ENCODE assay signal across 11 cellular contexts in genomic region chr1:24438423-24438901, GRCh38. TPM values are rescaled to one million over a fixed set of nuclear protein-coding genes. Genes with fewer than 3 reads are reported as not detected.
A peak's percentile ranks its signal among the peaks of the same experiment; 100 is the strongest.
DNase-seq lines count a peak whose midpoint lies in the region; ATAC-seq and TF ChIP-seq lines count a peak whose summit lies in the region.
"Had no signal": no experiment of that assay in that cellular context is flagged by ENCODE, and none has a peak within 500 bp of the region (broad histone marks: within the 10 kb centered on the region; RNA-seq: fewer than 3 reads in every experiment).

No MANE protein-coding gene starts in this region.

- ATAC-seq in psoas muscle = peak in 3 of 4 donors; percentile 24 to 73 (median 56)
- ATAC-seq: activated CD4-positive, alpha-beta T cell treated with anti-CD3 and anti-CD28 coated beads for 36 hours had no signal

- H4K20me1 ChIP-seq in SK-N-SH (ENCODE audit: insufficient read depth) = no peaks in the 10 kb centered on the region

- no peak overlapping the region; a peak in 1 of 4 replicates for H3K27ac ChIP-seq in SK-N-SH (ENCODE audit: low read depth in 2 of 2, low read length in 1 of 2)
- no peak overlapping the region for H3K27ac ChIP-seq in psoas muscle
- H3K27ac ChIP-seq: parathyroid adenoma had no signal

- no peak overlapping the region for H3K4me3 ChIP-seq in SK-N-SH (ENCODE audit: low read depth in 2 of 2, low read length in 1 of 2)
- H3K4me3 ChIP-seq in fibroblast of villous mesenchyme (ENCODE audit: low read depth, low read length) = no peak overlapping the region
- no peak overlapping the region for H3K4me3 ChIP-seq in psoas muscle

- peaks cover 0 to 19% of the 10 kb centered on the region in 2 experiments; a peak in 1 of 4 replicates for H3K4me1 ChIP-seq in SK-N-SH (ENCODE audit: control insufficient read depth in 1 of 2, insufficient read depth in 2 of 2, low read depth in 1 of 2, low read length in 1 of 2)
- H3K4me1 ChIP-seq in psoas muscle = no peaks in the 10 kb centered on the region
- H3K4me1 ChIP-seq: parathyroid adenoma had no signal

- H3K36me3 Mint-ChIP-seq in type B pancreatic cell (peaks cover 3% of the 10 kb centered on the region), immature natural killer cell (peaks cover 4 to 27% (median 10%) of the 10 kb centered on the region in 3 donors)
- peaks cover 58% of the 10 kb centered on the region for H3K36me3 Mint-ChIP-seq in activated T-cell treated with anti-CD3 and anti-CD28 coated beads, Interleukin-2, amount 50 U/mL, for 24 hours (ENCODE audit: low read depth)

- H3K9me3 Mint-ChIP-seq in type B pancreatic cell (no peaks in the 10 kb centered on the region), immature natural killer cell (no peaks in the 10 kb centered on the region)
- H3K9me3 Mint-ChIP-seq in activated T-cell treated with anti-CD3 and anti-CD28 coated beads, Interleukin-2, amount 50 U/mL, for 24 hours = no peaks in the 10 kb centered on the region

- no peak for TF ChIP-seq CTCF in SK-N-SH (IDR thresholded peaks at IDR 0.05)
- TF ChIP-seq CTCF in fibroblast of villous mesenchyme (IDR thresholded peaks at IDR 0.05; ENCODE audit: insufficient read depth, low read depth, low read length) = no peak
- TF ChIP-seq CTCF in psoas muscle (IDR thresholded peaks at IDR 0.05) = no peak
- no peak for TF ChIP-seq CTCF in type B pancreatic cell (conservative IDR thresholded peaks at IDR 0.05)

- H3K9me2 ChIP-seq in SK-N-SH = 0 out of 2 replicates have a peak, but pooled peaks cover 3% of the 10 kb centered on the region

- no peak overlapping the region for H2AFZ ChIP-seq in SK-N-SH (ENCODE audit: low read depth)
- H2AFZ ChIP-seq: parathyroid adenoma had no signal

- H3K4me1 Mint-ChIP-seq in type B pancreatic cell (ENCODE audit: unreplicated experiment) = peaks cover 21% of the 10 kb centered on the region
- peaks cover 17% of the 10 kb centered on the region for H3K4me1 Mint-ChIP-seq in activated T-cell treated with anti-CD3 and anti-CD28 coated beads, Interleukin-2, amount 50 U/mL, for 24 hours (ENCODE audit: low read depth)
- peaks cover 0 to 2% of the 10 kb centered on the region in 2 donors for H3K4me1 Mint-ChIP-seq in immature natural killer cell

- intact Hi-C loops in psoas muscle (cut with DNase I) = no loop called here

- H3K27me3 ChIP-seq in SK-N-SH (ENCODE audit: insufficient read depth) (no peaks in the 10 kb centered on the region), psoas muscle (ENCODE audit: insufficient read depth in 3 of 3, low read length in 2 of 3) (no peaks in the 10 kb centered on the region)

- POLR2A ChIA-PET in SK-N-SH (lab: Yijun Ruan, JAX) = no interaction called here

- H3K27me3 Mint-ChIP-seq in type B pancreatic cell = no peaks in the 10 kb centered on the region
- no peaks in the 10 kb centered on the region for H3K27me3 Mint-ChIP-seq in activated T-cell treated with anti-CD3 and anti-CD28 coated beads, Interleukin-2, amount 50 U/mL, for 24 hours
- H3K27me3 Mint-ChIP-seq in immature natural killer cell (ENCODE audit: low read depth in 3 of 3) = no peaks in the 10 kb centered on the region
- H3K27me3 Mint-ChIP-seq: activated CD4-positive, alpha-beta T cell treated with anti-CD3 and anti-CD28 coated beads for 36 hours had no signal

- H3F3A ChIP-seq in SK-N-SH (replicated peaks; ENCODE audit: insufficient read depth) = no peaks in the 10 kb centered on the region

- peaks cover 3% of the 10 kb centered on the region in 2 experiments for H3K36me3 ChIP-seq in SK-N-SH (replicated peaks in 1 of 2; ENCODE audit: control insufficient read depth in 1 of 2, insufficient read depth in 2 of 2, low read length in 1 of 2)
- no peaks in the 10 kb centered on the region for H3K36me3 ChIP-seq in psoas muscle (ENCODE audit: insufficient read depth in 1 of 2, low read depth in 1 of 2)

- peak; percentile 39; the same call in 1 of the 2 replicates for TF ChIP-seq RAD21 in SK-N-SH (IDR thresholded peaks at IDR 0.05; ENCODE audit: low read length)

- no peaks in the 10 kb centered on the region for H3K79me2 ChIP-seq in SK-N-SH (ENCODE audit: insufficient read depth)
- H3K79me2 ChIP-seq: parathyroid adenoma had no signal

- CTCF ChIA-PET in SK-N-SH (lab: Yijun Ruan, JAX) = interaction anchor here (0.5 to 1.2 kb wide), 5 partner anchors 21 to 148 kb away, joined by 3 to 6 read pairs (median 4); partner anchors contain the start of gene NIPAL3

- 56% methylated on average over 7 of the region's 9 CpGs for WGBS in SK-N-SH (ENCODE audit: low lambda C conversion rate)
- 12 to 26% (median 22%) methylated on average over 9 of the region's 9 CpGs for WGBS in psoas muscle, 3 donors

- no peak overlapping the region for H3K4me3 Mint-ChIP-seq in type B pancreatic cell
- no peak overlapping the region for H3K4me3 Mint-ChIP-seq in activated T-cell treated with anti-CD3 and anti-CD28 coated beads, Interleukin-2, amount 50 U/mL, for 24 hours
- H3K4me3 Mint-ChIP-seq in immature natural killer cell = no peak overlapping the region
- H3K4me3 Mint-ChIP-seq: activated CD4-positive, alpha-beta T cell treated with anti-CD3 and anti-CD28 coated beads for 36 hours had no signal

- H3K4me2 ChIP-seq in SK-N-SH = no peak overlapping the region

- H3K27ac Mint-ChIP-seq in type B pancreatic cell (no peak overlapping the region), immature natural killer cell (no peak overlapping the region)
- H3K27ac Mint-ChIP-seq in activated T-cell treated with anti-CD3 and anti-CD28 coated beads, Interleukin-2, amount 50 U/mL, for 24 hours = no peak overlapping the region

- no peak for TF ChIP-seq EP300 in SK-N-SH (IDR thresholded peaks at IDR 0.05; ENCODE audit: borderline replicate concordance in 1 of 2, low read depth in 1 of 2, low read length in 1 of 2)

- DNase-seq in GM04503 (ENCODE audit: low read depth) (peak; percentile 57), SK-N-SH (peak; percentile 70), fibroblast of villous mesenchyme (ENCODE audit: low read depth) (peak; percentile 37), psoas muscle (peak; percentile 44 to 83), type B pancreatic cell (ENCODE audit: extremely low spot score, unreplicated experiment) (no peak), immature natural killer cell (no peak)
- DNase-seq in stimulated activated CD4-positive, alpha-beta T cell treated with anti-CD3 and anti-CD28 coated beads, Interleukin-4, amount 100 ng/mL, for 24 hours = no peak
- no peak for DNase-seq in activated T-cell treated with anti-CD3 and anti-CD28 coated beads, Interleukin-2, amount 50 U/mL, for 24 hours
- DNase-seq: activated CD4-positive, alpha-beta T cell treated with anti-CD3 and anti-CD28 coated beads for 36 hours; DMS53 had no signal

- H3K9me3 ChIP-seq in SK-N-SH (no peaks in the 10 kb centered on the region), psoas muscle (no peaks in the 10 kb centered on the region)

- no peak overlapping the region for H3K9ac ChIP-seq in SK-N-SH
- H3K9ac ChIP-seq: parathyroid adenoma had no signal

TF ChIP-seq in SK-N-SH, 30 proteins besides CTCF, POLR2A, EP300 and RAD21 (continues in another document):
- TF ChIP-seq FOXJ3 (CRISPR knock-in tag; IDR thresholded peaks at IDR 0.05) (no peak), YY1 (IDR thresholded peaks at IDR 0.05; ENCODE audit: low read depth) (no peak), RCOR1 (IDR thresholded peaks at IDR 0.05; ENCODE audit: low read length) (0 out of 2 replicates have a peak, but pooled peaks have one; percentile 20), ZBTB33 (IDR thresholded peaks at IDR 0.05; ENCODE audit: borderline replicate concordance, low read depth) (no peak)

RNA-seq across cellular contexts. Expression of gene NIPAL3, which starts 22.9 kb away (rescaled TPM):
- polyA plus RNA-seq in SK-N-SH (2012; rRNA removed) (20.3 and 28.6 TPM in 2 replicates), psoas muscle (1 to 10 TPM; 1.1 to 5.0 (median 1.8) TPM), immature natural killer cell (10 to 100 TPM; 23.9 to 42.3 (median 38.5) TPM)
- polyA plus RNA-seq in SK-N-SH (2012; cell fraction: cytosol; rRNA removed) = 17.2 and 24.0 TPM in 2 replicates
- 17.4 and 17.9 TPM in 2 replicates for polyA plus RNA-seq in SK-N-SH (2012; cell fraction: nucleus; rRNA removed)
- total RNA-seq in fibroblast of villous mesenchyme (38.3 and 81.2 TPM in 2 replicates), psoas muscle (10 to 100 TPM in 1 of 4 donors, 1 to 10 TPM in 3; 3.5 to 10.9 (median 5.2) TPM), type B pancreatic cell (ENCODE audit: low replicate concordance) (17.5 and 21.3 TPM in 2 replicates)

RNA-seq across cellular contexts. Expression of gene STPG1, which starts 24.9 kb away (rescaled TPM):
- polyA plus RNA-seq in SK-N-SH (2012; rRNA removed) (8.6 and 8.7 TPM in 2 replicates), psoas muscle (1 to 10 TPM; 1.2 to 4.2 (median 1.4) TPM), immature natural killer cell (under 1 TPM in 2 of 3 donors, not detected in 1; 0.42 to 0.62 TPM)
- 6.7 and 8.0 TPM in 2 replicates for polyA plus RNA-seq in SK-N-SH (2012; cell fraction: cytosol; rRNA removed)
- 8.3 and 8.9 TPM in 2 replicates for polyA plus RNA-seq in SK-N-SH (2012; cell fraction: nucleus; rRNA removed)
- total RNA-seq in fibroblast of villous mesenchyme (4.2 and 9.9 TPM in 2 replicates), psoas muscle (1 to 10 TPM in 3 of 4 donors, under 1 TPM in 1; 0.89 to 3.3 (median 1.9) TPM), type B pancreatic cell (ENCODE audit: low replicate concordance) (7.2 and 8.7 TPM in 2 replicates)

Comparison
In these comparisons a context has a peak if more than half of its experiments do, and no peak if none do; other contexts are left out.
1. DNase-seq: peak in GM04503 (single experiment), SK-N-SH (single experiment), fibroblast of villous mesenchyme (single experiment) and psoas muscle (2 of 2); none in stimulated activated CD4-positive, alpha-beta T cell treated with anti-CD3 and anti-CD28 coated beads, Interleukin-4, amount 100 ng/mL, for 24 hours (single experiment), type B pancreatic cell (single experiment), activated T-cell treated with anti-CD3 and anti-CD28 coated beads, Interleukin-2, amount 50 U/mL, for 24 hours (single experiment) and immature natural killer cell (0 of 3).